In genomic region chr6:90383212-90383611, GRCh38 we compare ENCODE assay signal across 11 cellular contexts.
DNase-seq lines count a peak whose midpoint lies in the region; ATAC-seq and TF ChIP-seq lines count a peak whose summit lies in the region.
"Had no signal": no experiment of that assay in that cellular context is flagged by ENCODE, and none has a peak within 500 bp of the region (broad histone marks: within the 10 kb centered on the region; RNA-seq: fewer than 3 reads in every experiment).

No MANE protein-coding gene starts in this region.

- H3K36me3 ChIP-seq in aorta (ENCODE audit: control insufficient read depth in 1 of 2, insufficient read depth in 2 of 2, low read length in 1 of 2) (no peaks in the 10 kb centered on the region), H7 (replicated peaks; ENCODE audit: control insufficient read depth, insufficient read depth, low read length) (no peaks in the 10 kb centered on the region)
- H3K36me3 ChIP-seq: thyroid gland had no signal

- WGBS in aorta, 2 donors, result 56 to 57% methylated on average over 4 of the region's 4 CpGs

- H3K27ac ChIP-seq in aorta (ENCODE audit: low read depth in 1 of 2, low read length in 2 of 2), result no peak overlapping the region
- H3K27ac ChIP-seq: thyroid gland had no signal

- DNase-seq in MV-4-11 (lab: John Stamatoyannopoulos, UW), result peak; percentile 77
- DNase-seq in aorta, result no peak
- no peak for DNase-seq in GM20000 (ENCODE audit: low spot score)
- DNase-seq in H7, result no peak
- no peak for DNase-seq in DMS79 (lab: John Stamatoyannopoulos, UW)
- DNase-seq: NCI-H446 treated with DMSO at 0.1 percent for 48 hours; stimulated activated CD4-positive, alpha-beta T cell treated with anti-CD3 and anti-CD28 coated beads, Interleukin-2, amount 100 ng/mL, for 24 hours; thyroid gland had no signal

- peaks cover 0 to 4% of the 10 kb centered on the region in 2 donors for H3K4me1 ChIP-seq in aorta (ENCODE audit: control insufficient read depth in 1 of 2, insufficient read depth in 2 of 2, low read length in 2 of 2)
- H3K4me1 ChIP-seq: thyroid gland had no signal

- no peaks in the 10 kb centered on the region for H3K9me3 ChIP-seq in aorta (ENCODE audit: control insufficient read depth, low read length)
- H3K9me3 ChIP-seq: thyroid gland had no signal

- no peaks in the 10 kb centered on the region for H3K27me3 ChIP-seq in aorta (ENCODE audit: control insufficient read depth in 1 of 2, insufficient read depth in 2 of 2, low read length in 1 of 2)
- no peaks in the 10 kb centered on the region for H3K27me3 ChIP-seq in H7 (ENCODE audit: control insufficient read depth, insufficient read depth, low read length)
- H3K27me3 ChIP-seq: thyroid gland had no signal

- intact Hi-C loops in aorta (cut with DNase I), result no loop called here

- ATAC-seq in GM18519 (IDR thresholded peaks at IDR 0.05; ENCODE audit: low FRiP score, unreplicated experiment) (peak; percentile 66), GM21717 (IDR thresholded peaks at IDR 0.05; ENCODE audit: unreplicated experiment) (peak; percentile 70), esophagus mucosa (peak; percentile 36), aorta (ENCODE audit: low FRiP score) (no peak)

- no peak for TF ChIP-seq CTCF in GM20000 (IDR thresholded peaks at IDR 0.05; ENCODE audit: extremely low read depth, missing control alignments)

- no peak overlapping the region for H3K4me3 ChIP-seq in aorta (ENCODE audit: low read length in 2 of 2)
- H3K4me3 ChIP-seq in H7 (ENCODE audit: insufficient read depth, low read depth, low read length), result no peak overlapping the region
- H3K4me3 ChIP-seq: thyroid gland had no signal
